20 cellular contexts compared by ENCODE assay signal in the genomic region with DNA sequence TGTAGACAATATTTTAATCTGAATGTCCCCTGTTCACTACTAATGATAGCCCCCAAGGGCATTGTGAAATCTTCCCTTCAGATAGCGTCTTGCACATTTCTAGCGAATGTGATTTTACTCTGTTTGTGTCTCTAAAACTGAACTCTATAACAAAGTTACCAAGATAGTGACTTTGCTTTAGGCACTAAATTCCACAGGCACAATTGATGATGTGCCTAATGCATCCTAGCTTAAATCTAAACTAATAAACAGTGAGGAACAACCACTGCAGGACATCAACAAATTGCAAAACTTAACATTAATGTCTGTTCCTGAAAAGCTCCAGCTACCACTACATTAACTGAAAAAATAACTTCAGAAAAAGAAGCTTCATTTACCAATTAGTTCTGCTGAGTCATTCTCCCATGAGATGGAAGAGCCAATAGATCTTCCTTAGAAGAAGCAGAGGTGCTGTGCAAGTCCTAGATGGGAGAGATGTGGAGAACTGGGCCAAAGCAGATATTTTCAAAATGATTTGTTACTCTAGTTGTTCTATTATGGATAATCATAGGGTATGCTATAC.
DNase-seq lines count a peak whose midpoint lies in the region; ATAC-seq, FAIRE-seq and TF ChIP-seq lines count a peak whose summit lies in the region.
"Had no signal": no experiment of that assay in that cellular context is flagged by ENCODE, and none has a peak within 500 bp of the region (broad histone marks: within the 10 kb centered on the region; RNA-seq: fewer than 3 reads in every experiment).

No MANE protein-coding gene starts in this region.

- H3K36me3 ChIP-seq in BE2C (no peaks in the 10 kb centered on the region), K562 (ENCODE audit: control insufficient read depth, insufficient read depth, low read length) (no peaks in the 10 kb centered on the region), mesendoderm (ENCODE audit: control insufficient read depth, insufficient read depth, low read length) (no peaks in the 10 kb centered on the region), H7 (replicated peaks; ENCODE audit: control insufficient read depth, insufficient read depth, low read length) (no peaks in the 10 kb centered on the region), thyroid gland (no peaks in the 10 kb centered on the region)
- H3K36me3 ChIP-seq: Peyer's patch had no signal

- no peaks in the 10 kb centered on the region for H3K79me2 ChIP-seq in K562 (ENCODE audit: control insufficient read depth, insufficient read depth, low read length)
- no peaks in the 10 kb centered on the region for H3K79me2 ChIP-seq in mesendoderm (ENCODE audit: control insufficient read depth, insufficient read depth, low read length)

- no peak overlapping the region for H3K4me2 ChIP-seq in K562 (ENCODE audit: insufficient read depth, low read length)
- no peak overlapping the region for H3K4me2 ChIP-seq in mesendoderm (ENCODE audit: low read length)

- no peak overlapping the region for H3K4ac ChIP-seq in mesendoderm (ENCODE audit: low read depth, low read length)

- no peak for TF ChIP-seq RAD21 in K562 (CRISPR knock-in tag; conservative IDR thresholded peaks at IDR 0.05 in 1 of 2, IDR thresholded peaks at IDR 0.05 in 1 of 2)

- TF ChIP-seq EP300 in K562 (IDR thresholded peaks at IDR 0.05; ENCODE audit: low read length) = no peak

- H3K56ac ChIP-seq in mesendoderm (ENCODE audit: low read length) = no peak overlapping the region

- H3K23ac ChIP-seq in mesendoderm (ENCODE audit: low read length) = no peak overlapping the region

- no peak overlapping the region for H2AK5ac ChIP-seq in mesendoderm (ENCODE audit: low read length)

- H4K8ac ChIP-seq in mesendoderm (ENCODE audit: low read depth, low read length) = no peak overlapping the region

- ATAC-seq in K562 (no peak), GM21528 (IDR thresholded peaks at IDR 0.05; ENCODE audit: low FRiP score, unreplicated experiment) (no peak), Right ventricle myocardium inferior (no peak)
- ATAC-seq: GM12878 had no signal

- H3K4me3 ChIP-seq in BE2C (ENCODE audit: low read depth, low read length) (no peak overlapping the region), K562 (no peak overlapping the region), mesendoderm (ENCODE audit: low read length) (no peak overlapping the region), H7 (ENCODE audit: insufficient read depth, low read depth, low read length) (no peak overlapping the region), thyroid gland (replicated peaks in 1 of 3) (no peak overlapping the region)
- H3K4me3 ChIP-seq: GM12878, Peyer's patch had no signal

- H3K9me3 ChIP-seq in BE2C (no peaks in the 10 kb centered on the region), K562 (replicated peaks; ENCODE audit: control insufficient read depth, insufficient read depth, low read depth, low read length) (no peaks in the 10 kb centered on the region), thyroid gland (no peaks in the 10 kb centered on the region)
- H3K9me3 ChIP-seq: Peyer's patch had no signal

- in situ Hi-C loops in K562 (cut with MboI) = no loop called here

- no peak overlapping the region for H2BK15ac ChIP-seq in mesendoderm (replicated peaks; ENCODE audit: low read depth)

- H3K27me3 ChIP-seq in BE2C (no peaks in the 10 kb centered on the region), K562 (ENCODE audit: control insufficient read depth in 2 of 2, insufficient read depth in 2 of 2, low read length in 2 of 2) (no peaks in the 10 kb centered on the region), mesendoderm (ENCODE audit: insufficient read depth, low read length, poor library complexity) (no peaks in the 10 kb centered on the region), H7 (ENCODE audit: control insufficient read depth, insufficient read depth, low read length) (no peaks in the 10 kb centered on the region), thyroid gland (no peaks in the 10 kb centered on the region)
- H3K27me3 ChIP-seq: Peyer's patch had no signal

- DNase-seq in BE2C = peak; percentile 29
- peak; percentile 23 for DNase-seq in OCI-M1 (lab: John Stamatoyannopoulos, UW)
- no peak for DNase-seq in K562 (ENCODE audit: extremely low read depth in 1 of 4, low spot score in 3 of 4)
- DNase-seq in mesendoderm = peak; percentile 7
- DNase-seq in H7 = no peak
- DNase-seq in Right ventricle myocardium inferior (ENCODE audit: missing footprints) = no peak
- no peak for DNase-seq in thyroid gland
- DNase-seq: CD4-positive, CD25-positive, alpha-beta regulatory T cell; DND-41; H9; MV-4-11; NCI-H1105 treated with DMSO at 0.1 percent for 48 hours; NCI-H2081; NCI-H2171; NCI-H345; NCI-H524; NCI-H82; Peyer's patch had no signal

- no peak overlapping the region for H3K9ac ChIP-seq in K562 (ENCODE audit: insufficient read depth in 1 of 2, low read depth in 2 of 2, low read length in 2 of 2)
- no peak overlapping the region for H3K9ac ChIP-seq in mesendoderm (ENCODE audit: low read length)

- TF ChIP-seq CTCF in BE2C (IDR thresholded peaks at IDR 0.05; ENCODE audit: low read depth, low read length) (no peak), K562 (IDR thresholded peaks at IDR 0.05 in 2 of 3, conservative IDR thresholded peaks at IDR 0.05 in 1 of 3; ENCODE audit: insufficient read depth in 2 of 3, low read depth in 1 of 3, low read length in 3 of 3) (no peak), thyroid gland (IDR thresholded peaks at IDR 0.05) (no peak)

- 0% methylated on average over 2 of the region's 2 CpGs for WGBS in K562 (ENCODE audit: insufficient coverage, low coverage, missing lambda C conversion rate)
- WGBS in mesendoderm (ENCODE audit: extremely low coverage, insufficient coverage, low lambda C conversion rate) = no CpG with 5 or more reads among the region's 2 CpGs
- 85 to 94% methylated on average over 2 of the region's 2 CpGs for WGBS in thyroid gland, 2 donors

- POLR2A ChIA-PET in K562 (lab: Yijun Ruan, JAX) = no interaction called here

- TF ChIP-seq POLR2A in K562 (conservative IDR thresholded peaks at IDR 0.05) (no peak), thyroid gland (IDR thresholded peaks at IDR 0.05) (no peak)

- CTCF ChIA-PET in K562 (lab: Yijun Ruan, JAX; ENCODE audit: low intra/inter-chr PET ratio) = no interaction called here

- H3K18ac ChIP-seq in mesendoderm (ENCODE audit: low read length) = no peak overlapping the region

- H2BK5ac ChIP-seq in mesendoderm (ENCODE audit: low read length) = no peak overlapping the region

- H3K27ac ChIP-seq in K562 (ENCODE audit: extremely low read depth, low read depth, low read length) (no peak overlapping the region), mesendoderm (ENCODE audit: low read depth, low read length) (no peak overlapping the region), thyroid gland (no peak overlapping the region)
- H3K27ac ChIP-seq: Peyer's patch had no signal

- H2AFZ ChIP-seq in K562 (ENCODE audit: low read depth, low read length) = no peak overlapping the region

- no peaks in the 10 kb centered on the region for H4K20me1 ChIP-seq in K562 (replicated peaks; ENCODE audit: control insufficient read depth, insufficient read depth, low read length)

- intact Hi-C loops in K562 (cut with micrococcal nuclease) (no loop called here), Right ventricle myocardium inferior (cut with DNase I) (no loop called here), thyroid gland (cut with DNase I) (no loop called here)

- FAIRE-seq in K562 (lab: Jason Lieb, UNC) = no peak
- FAIRE-seq: GM12878 had no signal

- H2BK120ac ChIP-seq in mesendoderm (ENCODE audit: low read depth, low read length) = no peak overlapping the region

- BruUV-seq in K562 (replicated peaks; lab: Mats Ljungman, UMichigan) = no TSS peak

- no peak overlapping the region for H4K5ac ChIP-seq in mesendoderm (ENCODE audit: low read length)

- H3K9me1 ChIP-seq in K562 (ENCODE audit: control insufficient read depth, insufficient read depth, low read length) = no peaks in the 10 kb centered on the region

- H3K4me1 ChIP-seq in BE2C (peaks cover 3% of the 10 kb centered on the region), K562 (replicated peaks in 1 of 2; ENCODE audit: control insufficient read depth in 2 of 2, insufficient read depth in 2 of 2, low read length in 2 of 2) (no peaks in the 10 kb centered on the region), mesendoderm (ENCODE audit: control insufficient read depth, low read depth, low read length) (no peaks in the 10 kb centered on the region), thyroid gland (no peaks in the 10 kb centered on the region)
- H3K4me1 ChIP-seq: Peyer's patch had no signal

- H3K79me1 ChIP-seq in mesendoderm (ENCODE audit: low read length) = no peaks in the 10 kb centered on the region

TF ChIP-seq in K562, 482 proteins besides CTCF, POLR2A, EP300 and RAD21:
- 0 out of 2 replicates have a peak, but pooled peaks have one; percentile 13 for TF ChIP-seq NFE2 (IDR thresholded peaks at IDR 0.05; ENCODE audit: low read depth)
- TF ChIP-seq ZNF41 (CRISPR knock-in tag; conservative IDR thresholded peaks at IDR 0.05) = no peak
- TF ChIP-seq MAFG (tag; conservative IDR thresholded peaks at IDR 0.05) = 0 out of 2 replicates have a peak, but pooled peaks have one; percentile 26

Comparison
In these comparisons a context has a peak if more than half of its experiments do, and no peak if none do; other contexts are left out.
1. DNase-seq: peak in BE2C (single experiment), OCI-M1 (single experiment) and mesendoderm (single experiment); none in K562 (0 of 4), H7 (single experiment), Right ventricle myocardium inferior (single experiment) and thyroid gland (0 of 2).